24 cellular contexts compared by ENCODE assay signal in genomic region chr7:157928171-157928794, GRCh38.
"Had no signal": no experiment of that assay in that cellular context is flagged by ENCODE, and none has a peak within 500 bp of the region (broad histone marks: within the 10 kb centered on the region; RNA-seq: fewer than 3 reads in every experiment).

No MANE protein-coding gene starts in this region.

- H3K9me3 ChIP-seq: body of pancreas, neutrophil, ovary, prostate gland, SK-N-SH had no signal

- H3K27ac ChIP-seq: body of pancreas, cardiac muscle cell, epithelial cell of prostate, left lung, neutrophil, ovary, prostate gland, right atrium auricular region, thoracic aorta, upper lobe of left lung, VCaP had no signal

- H3K27me3 Mint-ChIP-seq: activated CD4-positive, alpha-beta memory T cell treated with anti-CD3 and anti-CD28 coated beads, Interleukin-2, amount 10 ng/mL, durations not matched to agents 7 days and 5 days; activated CD4-positive, alpha-beta T cell treated with anti-CD3 and anti-CD28 coated beads, Interleukin-2, amount 10 ng/mL, durations not matched to agents 24 days and 14 days; activated naive CD8-positive, alpha-beta T cell treated with anti-CD3 and anti-CD28 coated beads, Interleukin-2, amount 50 U/mL, for 24 hours had no signal

- H3K4me3 ChIP-seq: body of pancreas, cardiac muscle cell, left lung, lung, ovary, prostate gland, right atrium auricular region, thoracic aorta, upper lobe of left lung had no signal

- DNase-seq: activated CD4-positive, alpha-beta memory T cell treated with anti-CD3 and anti-CD28 coated beads, Interleukin-2, amount 10 ng/mL, durations not matched to agents 7 days and 5 days; activated CD4-positive, alpha-beta T cell treated with anti-CD3 and anti-CD28 coated beads, Interleukin-2, amount 10 ng/mL, durations not matched to agents 24 days and 14 days; activated naive CD4-positive, alpha-beta T cell; activated naive CD8-positive, alpha-beta T cell treated with anti-CD3 and anti-CD28 coated beads, Interleukin-2, amount 50 U/mL, for 24 hours; activated T-cell treated with anti-CD3 and anti-CD28 coated beads, Interleukin-2, amount 50 U/mL, for 4 hours; body of pancreas; kidney glomerular epithelial cell; left lung; natural killer cell; ovary; SK-N-SH; stimulated activated CD4-positive, alpha-beta T cell treated with anti-CD3 and anti-CD28 coated beads, Interleukin-4, amount 100 ng/mL, for 24 hours; stimulated activated naive CD4-positive, alpha-beta T cell treated with Interleukin-2 at 50 U/mL for 16 hours; upper lobe of left lung had no signal

- H3K4me3 Mint-ChIP-seq: activated CD4-positive, alpha-beta memory T cell treated with anti-CD3 and anti-CD28 coated beads, Interleukin-2, amount 10 ng/mL, durations not matched to agents 7 days and 5 days; activated CD4-positive, alpha-beta T cell treated with anti-CD3 and anti-CD28 coated beads, Interleukin-2, amount 10 ng/mL, durations not matched to agents 24 days and 14 days; activated naive CD8-positive, alpha-beta T cell treated with anti-CD3 and anti-CD28 coated beads, Interleukin-2, amount 50 U/mL, for 24 hours; activated T-cell treated with anti-CD3 and anti-CD28 coated beads, Interleukin-2, amount 50 U/mL, for 4 hours; natural killer cell had no signal

- H3K9me2 ChIP-seq: SK-N-SH had no signal

- H3K36me3 ChIP-seq: cardiac muscle cell, left lung, neutrophil, ovary, prostate gland, right atrium auricular region, thoracic aorta, upper lobe of left lung had no signal

- H3K4me2 ChIP-seq: SK-N-SH had no signal

- H3K27ac Mint-ChIP-seq: activated CD4-positive, alpha-beta memory T cell treated with anti-CD3 and anti-CD28 coated beads, Interleukin-2, amount 10 ng/mL, durations not matched to agents 7 days and 5 days; activated CD4-positive, alpha-beta T cell treated with anti-CD3 and anti-CD28 coated beads, Interleukin-2, amount 10 ng/mL, durations not matched to agents 24 days and 14 days; activated naive CD8-positive, alpha-beta T cell treated with anti-CD3 and anti-CD28 coated beads, Interleukin-2, amount 50 U/mL, for 24 hours; activated T-helper 2 cell treated with anti-CD3 and anti-CD28 coated beads, Interferon-gamma antibody, Interleukin-2, Interleukin-4, amounts not matched to agents 10 μg/mL and 5 μg/mL and 100 μg/mL, durations not matched to agents 14 hours and 24 hours and 36 hours; natural killer cell had no signal

- ATAC-seq: activated CD4-positive, CD25-positive, alpha-beta regulatory T cell treated with anti-CD3 and anti-CD28 coated beads, Interleukin-2, amount 50 U/mL, for 24 hours; activated naive CD8-positive, alpha-beta T cell treated with anti-CD3 and anti-CD28 coated beads, Interleukin-2, amount 50 U/mL, for 24 hours; activated T-cell treated with anti-CD3 and anti-CD28 coated beads, Interleukin-2, amount 50 U/mL, for 4 hours; body of pancreas; left lung; natural killer cell had no signal

- H3K4me1 ChIP-seq: body of pancreas, left lung, prostate gland, right atrium auricular region, upper lobe of left lung had no signal

- H3K9ac ChIP-seq: SK-N-SH had no signal

- H3K27me3 ChIP-seq: body of pancreas, cardiac muscle cell, left lung, ovary, right atrium auricular region, upper lobe of left lung had no signal
